Comparison of ENCODE assay signal across 1 cellular context in genomic region chr21:46159841-46160562, GRCh38.
TF ChIP-seq lines count a peak whose summit lies in the region.

No MANE protein-coding gene starts in this region.

TF ChIP-seq in IMR-90, 13 proteins besides CTCF, POLR2A, EP300 and RAD21:
- TF ChIP-seq MAZ (IDR thresholded peaks at IDR 0.05; ENCODE audit: borderline replicate concordance, low read depth, low read length): no peak
- TF ChIP-seq, protein P1, sequence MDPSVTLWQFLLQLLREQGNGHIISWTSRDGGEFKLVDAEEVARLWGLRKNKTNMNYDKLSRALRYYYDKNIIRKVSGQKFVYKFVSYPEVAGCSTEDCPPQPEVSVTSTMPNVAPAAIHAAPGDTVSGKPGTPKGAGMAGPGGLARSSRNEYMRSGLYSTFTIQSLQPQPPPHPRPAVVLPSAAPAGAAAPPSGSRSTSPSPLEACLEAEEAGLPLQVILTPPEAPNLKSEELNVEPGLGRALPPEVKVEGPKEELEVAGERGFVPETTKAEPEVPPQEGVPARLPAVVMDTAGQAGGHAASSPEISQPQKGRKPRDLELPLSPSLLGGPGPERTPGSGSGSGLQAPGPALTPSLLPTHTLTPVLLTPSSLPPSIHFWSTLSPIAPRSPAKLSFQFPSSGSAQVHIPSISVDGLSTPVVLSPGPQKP (IDR thresholded peaks at IDR 0.05; ENCODE audit: borderline replicate concordance, low read depth, low read length): no peak
- no peak for TF ChIP-seq RFX5 (IDR thresholded peaks at IDR 0.05; ENCODE audit: low read depth, low read length)
- TF ChIP-seq SMC3 (IDR thresholded peaks at IDR 0.05; ENCODE audit: low read depth, low read length): no peak
- TF ChIP-seq BHLHE40 (IDR thresholded peaks at IDR 0.05; ENCODE audit: low read depth, low read length): no peak
- TF ChIP-seq CHD1 (IDR thresholded peaks at IDR 0.05; ENCODE audit: low read depth, low read length): no peak
- TF ChIP-seq MXI1 (IDR thresholded peaks at IDR 0.05; ENCODE audit: borderline replicate concordance, low read depth, low read length): no peak
- TF ChIP-seq MAFK (IDR thresholded peaks at IDR 0.05; ENCODE audit: low read depth, low read length): no peak
- TF ChIP-seq USF2 (IDR thresholded peaks at IDR 0.05; ENCODE audit: low read depth, low read length): no peak
- no peak for TF ChIP-seq CEBPB (IDR thresholded peaks at IDR 0.05; ENCODE audit: low read depth, low read length)
- TF ChIP-seq NFE2L2 (IDR thresholded peaks at IDR 0.05; ENCODE audit: low read depth, low read length): no peak
- no peak for TF ChIP-seq RCOR1 (IDR thresholded peaks at IDR 0.05; ENCODE audit: insufficient replicate concordance, low read length)
- TF ChIP-seq FOS (IDR thresholded peaks at IDR 0.05; ENCODE audit: low read depth, low read length): no peak
